9 cellular contexts compared by ENCODE assay signal in the genomic region with DNA sequence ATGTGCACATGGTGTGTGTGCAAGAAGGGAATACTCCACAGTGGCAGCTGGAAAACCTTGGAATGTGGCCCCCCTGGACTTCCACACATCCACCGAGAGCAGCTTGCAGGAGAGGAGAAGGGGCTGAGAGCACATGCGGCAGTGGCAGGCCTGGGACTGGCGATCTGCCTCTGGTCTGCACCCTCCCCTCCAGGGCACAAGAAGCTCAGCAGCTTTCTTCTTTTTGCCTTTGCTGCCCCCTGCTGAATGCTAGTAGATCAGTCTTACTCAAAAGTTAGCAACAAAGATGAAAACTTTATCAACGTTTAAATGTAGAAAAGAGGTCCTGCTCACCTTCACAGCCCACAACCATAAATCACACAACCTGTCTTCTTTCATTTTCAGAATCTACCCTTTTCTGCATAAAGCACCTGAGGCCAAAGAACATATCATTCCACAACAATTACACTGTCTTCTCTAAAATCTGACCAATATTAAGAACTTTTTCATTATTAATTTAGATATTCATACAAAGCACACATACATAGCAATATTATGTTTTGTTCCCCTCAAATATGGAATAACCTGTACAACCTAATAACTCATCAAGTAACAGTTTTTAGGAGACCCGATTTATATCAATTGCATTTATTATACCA. TPM values are rescaled to one million over a fixed set of nuclear protein-coding genes. Genes with fewer than 3 reads are reported as not detected.
DNase-seq lines count a peak whose midpoint lies in the region; ATAC-seq and TF ChIP-seq lines count a peak whose summit lies in the region.
"Had no signal": no experiment of that assay in that cellular context is flagged by ENCODE, and none has a peak within 500 bp of the region (broad histone marks: within the 10 kb centered on the region; RNA-seq: fewer than 3 reads in every experiment).

No MANE protein-coding gene starts in this region.

- peak; percentile 8 for DNase-seq in activated naive CD4-positive, alpha-beta T cell treated with Interleukin-2 at 50 U/mL for 16 hours
- DNase-seq in activated naive CD4-positive, alpha-beta T cell (lab: John Stamatoyannopoulos, UW) = no peak
- DNase-seq in RWPE2 (ENCODE audit: low spot score) (no peak), dedifferentiated amniotic fluid mesenchymal stem cell (ENCODE audit: extremely low spot score) (peak; percentile 74), lower lobe of right lung (no peak)
- DNase-seq in effector CD8-positive, alpha-beta T cell (lab: John Stamatoyannopoulos, UW) = no peak

- no peak overlapping the region for H3K4me3 ChIP-seq in RWPE2 (ENCODE audit: severe bottlenecking)
- H3K4me3 ChIP-seq in lower lobe of right lung = no peak overlapping the region

- TF ChIP-seq CTCF in RWPE2 (IDR thresholded peaks at IDR 0.05; ENCODE audit: poor library complexity, severe bottlenecking) (peak; percentile 56), lower lobe of right lung (IDR thresholded peaks at IDR 0.05) (peak; percentile 36)

- H3K9me3 ChIP-seq in RWPE2 (ENCODE audit: severe bottlenecking) (no peaks in the 10 kb centered on the region), lower lobe of right lung (no peaks in the 10 kb centered on the region)

- H3K27ac ChIP-seq in RWPE2 (ENCODE audit: poor library complexity, severe bottlenecking) (no peak overlapping the region), lower lobe of right lung (no peak overlapping the region)

- ATAC-seq in HG03521 (IDR thresholded peaks at IDR 0.05; ENCODE audit: unreplicated experiment) (peak; percentile 66), RWPE2 (ENCODE audit: low read depth) (peak; percentile 48; the same call in 1 of the 3 replicates), lower lobe of right lung (peak; percentile 49 to 51), HG02759 (IDR thresholded peaks at IDR 0.05; ENCODE audit: unreplicated experiment) (no peak)

- no peaks in the 10 kb centered on the region for H3K27me3 ChIP-seq in RWPE2 (ENCODE audit: insufficient read depth, poor library complexity, severe bottlenecking)
- no peaks in the 10 kb centered on the region for H3K27me3 ChIP-seq in lower lobe of right lung (ENCODE audit: low read depth)

- no peaks in the 10 kb centered on the region for H3K4me1 ChIP-seq in RWPE2 (ENCODE audit: insufficient read depth, poor library complexity, severe bottlenecking)
- H3K4me1 ChIP-seq in lower lobe of right lung = no peaks in the 10 kb centered on the region

- H3K36me3 ChIP-seq in RWPE2 (ENCODE audit: low read depth) (peaks cover 62% of the 10 kb centered on the region), lower lobe of right lung (peaks cover 86% of the 10 kb centered on the region)

- intact Hi-C loops in lower lobe of right lung (cut with DNase I) = no loop called here

RNA-seq across cellular contexts. Expression of gene TGFBRAP1, which starts 34.6 kb away (rescaled TPM):
- total RNA-seq in lower lobe of right lung = 19.4 TPM

RNA-seq across cellular contexts. Expression of gene C2orf49, which starts 42.4 kb away (rescaled TPM):
- total RNA-seq in lower lobe of right lung = 18.3 TPM

RNA-seq across cellular contexts. Expression of gene GPR45, which starts 53.4 kb away (rescaled TPM):
- total RNA-seq in lower lobe of right lung = not detected
- total RNA-seq: urinary bladder had no signal

Comparison
In these comparisons a context has a peak if more than half of its experiments do, and no peak if none do; other contexts are left out.
1. DNase-seq: peak in activated naive CD4-positive, alpha-beta T cell treated with Interleukin-2 at 50 U/mL for 16 hours (single experiment) and dedifferentiated amniotic fluid mesenchymal stem cell (single experiment); none in activated naive CD4-positive, alpha-beta T cell (0 of 4), RWPE2 (single experiment), lower lobe of right lung (single experiment) and effector CD8-positive, alpha-beta T cell (single experiment).